18 cellular contexts compared by ENCODE assay signal in genomic region chr6:5423251-5423650, GRCh38.
"Had no signal": no experiment of that assay in that cellular context is flagged by ENCODE, and none has a peak within 500 bp of the region (broad histone marks: within the 10 kb centered on the region; RNA-seq: fewer than 3 reads in every experiment).

No MANE protein-coding gene starts in this region.

- H3K27ac ChIP-seq: body of pancreas, cardiac muscle cell, gastroesophageal sphincter, testis, uterus had no signal

- DNase-seq: activated CD4-positive, alpha-beta T cell treated with anti-CD3 and anti-CD28 coated beads, Interleukin-2, amount 50 U/mL, for 1 hour; activated CD8-positive, alpha-beta T cell treated with anti-CD3 and anti-CD28 coated beads, Interleukin-2, amount 10 ng/mL, durations not matched to agents 7 days and 5 days; activated gamma-delta T cell; anterior cingulate cortex; body of pancreas; cortex of kidney; endodermal cell; head of caudate nucleus; hypothalamus; left ventricle myocardium superior; mammary epithelial cell; naive thymus-derived CD8-positive, alpha-beta T cell; small intestine; testis; trophoblast cell; uterus had no signal

- H3K27me3 ChIP-seq: body of pancreas, cardiac muscle cell, gastroesophageal sphincter, testis, uterus had no signal

- H3K4me3 ChIP-seq: body of pancreas, cardiac muscle cell, gastroesophageal sphincter, testis, uterus had no signal

- H3K36me3 ChIP-seq: cardiac muscle cell, uterus had no signal

- H3K9me3 ChIP-seq: body of pancreas, gastroesophageal sphincter, testis, uterus had no signal

- H3K4me1 ChIP-seq: testis, uterus had no signal
